8 cellular contexts compared by ENCODE assay signal in the genomic region with DNA sequence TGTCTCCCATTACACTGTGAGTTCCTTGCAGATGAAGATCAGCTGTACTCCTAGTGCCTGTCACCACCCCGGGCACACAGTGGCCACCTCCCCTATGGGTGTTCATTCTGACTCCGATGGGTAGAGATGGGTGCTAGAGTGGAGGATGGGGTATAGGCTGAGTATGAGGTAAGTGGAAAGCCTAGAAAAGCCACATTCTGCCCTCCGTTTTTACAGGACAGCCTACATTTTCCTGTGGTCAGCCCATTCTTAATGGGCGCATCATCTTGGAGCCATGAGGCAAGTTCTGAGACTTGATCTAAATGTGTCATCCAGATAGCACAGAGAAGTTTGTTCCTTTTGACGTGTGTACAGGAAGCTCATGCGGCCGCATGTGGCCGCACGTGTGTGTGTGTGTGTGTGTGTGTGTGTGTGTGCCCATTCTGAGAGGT.
A peak's percentile ranks its signal among the peaks of the same experiment; 100 is the strongest.
DNase-seq lines count a peak whose midpoint lies in the region; ATAC-seq and TF ChIP-seq lines count a peak whose summit lies in the region.

No MANE protein-coding gene starts in this region.

- peak; percentile 28 for ATAC-seq in activated CD8-positive, alpha-beta T cell treated with anti-CD3 and anti-CD28 coated beads, Interleukin-2, amount 10 ng/mL, durations not matched to agents 7 days and 5 days
- ATAC-seq in GM18519 (IDR thresholded peaks at IDR 0.05; ENCODE audit: low FRiP score, unreplicated experiment): no peak

- TF ChIP-seq CTCF in fibroblast of the aortic adventitia (IDR thresholded peaks at IDR 0.05; ENCODE audit: insufficient read depth, low read length): no peak

- intact Hi-C loops in activated naive CD4-positive, alpha-beta T cell treated with anti-CD3 and anti-CD28 coated beads for 36 hours (cut with micrococcal nuclease): no loop called here

- DNase-seq in activated naive CD4-positive, alpha-beta T cell treated with anti-CD3 and anti-CD28 coated beads for 36 hours: no peak
- no peak for DNase-seq in activated naive CD4-positive, alpha-beta T cell treated with anti-CD3 and anti-CD28 coated beads, Interleukin-2, amount 50 U/mL, for 16 hours
- no peak for DNase-seq in activated CD8-positive, alpha-beta T cell treated with anti-CD3 and anti-CD28 coated beads, Interleukin-2, amount 10 ng/mL, durations not matched to agents 7 days and 5 days
- DNase-seq in fibroblast of the aortic adventitia (ENCODE audit: low read depth): peak; percentile 78
- peak; percentile 83 for DNase-seq in stromal cell of bone marrow (ENCODE audit: low read depth)
- DNase-seq in NCI-H526 treated with DMSO at 0.1 percent for 48 hours (lab: John Stamatoyannopoulos, UW): no peak
- no peak for DNase-seq in NCI-H446 treated with DMSO at 0.1 percent for 48 hours (lab: John Stamatoyannopoulos, UW)

- peaks cover 48% of the 10 kb centered on the region for H3K36me3 Mint-ChIP-seq in activated naive CD4-positive, alpha-beta T cell treated with anti-CD3 and anti-CD28 coated beads for 36 hours (ENCODE audit: low read depth)
- H3K36me3 Mint-ChIP-seq in activated CD8-positive, alpha-beta T cell treated with anti-CD3 and anti-CD28 coated beads, Interleukin-2, amount 10 ng/mL, durations not matched to agents 7 days and 5 days (ENCODE audit: low read depth): peaks cover 87% of the 10 kb centered on the region

- H3K4me3 Mint-ChIP-seq in activated naive CD4-positive, alpha-beta T cell treated with anti-CD3 and anti-CD28 coated beads for 36 hours: no peak overlapping the region
- H3K4me3 Mint-ChIP-seq in activated CD8-positive, alpha-beta T cell treated with anti-CD3 and anti-CD28 coated beads, Interleukin-2, amount 10 ng/mL, durations not matched to agents 7 days and 5 days: no peak overlapping the region

- CTCF ChIA-PET in activated naive CD4-positive, alpha-beta T cell treated with anti-CD3 and anti-CD28 coated beads for 36 hours (lab: Charles Lee): interaction anchor here (0.6 to 6.7 kb wide), 2 partner anchors 51 to 189 kb away, joined by 4 to 46 read pairs; no protein-coding TSS in a partner anchor
- CTCF ChIA-PET in activated CD8-positive, alpha-beta T cell treated with anti-CD3 and anti-CD28 coated beads, Interleukin-2, amount 10 ng/mL, durations not matched to agents 7 days and 5 days (lab: Charles Lee): no interaction called here

- POLR2A ChIA-PET in activated CD8-positive, alpha-beta T cell treated with anti-CD3 and anti-CD28 coated beads, Interleukin-2, amount 10 ng/mL, durations not matched to agents 7 days and 5 days (lab: Charles Lee): interaction anchor here (0.6 kb wide), 1 partner anchor 167 kb away, joined by 3 read pairs; the partner anchor contains the start of gene HIF1A

- H3K9me3 Mint-ChIP-seq in activated naive CD4-positive, alpha-beta T cell treated with anti-CD3 and anti-CD28 coated beads for 36 hours: no peaks in the 10 kb centered on the region
- no peaks in the 10 kb centered on the region for H3K9me3 Mint-ChIP-seq in activated CD8-positive, alpha-beta T cell treated with anti-CD3 and anti-CD28 coated beads, Interleukin-2, amount 10 ng/mL, durations not matched to agents 7 days and 5 days (ENCODE audit: insufficient read depth)

- H3K4me1 Mint-ChIP-seq in activated naive CD4-positive, alpha-beta T cell treated with anti-CD3 and anti-CD28 coated beads for 36 hours (ENCODE audit: low read depth): peaks cover 88% of the 10 kb centered on the region
- peaks cover 94% of the 10 kb centered on the region for H3K4me1 Mint-ChIP-seq in activated CD8-positive, alpha-beta T cell treated with anti-CD3 and anti-CD28 coated beads, Interleukin-2, amount 10 ng/mL, durations not matched to agents 7 days and 5 days (ENCODE audit: low read depth)

- no peaks in the 10 kb centered on the region for H3K27me3 Mint-ChIP-seq in activated naive CD4-positive, alpha-beta T cell treated with anti-CD3 and anti-CD28 coated beads for 36 hours (ENCODE audit: low read depth)
- no peaks in the 10 kb centered on the region for H3K27me3 Mint-ChIP-seq in activated CD8-positive, alpha-beta T cell treated with anti-CD3 and anti-CD28 coated beads, Interleukin-2, amount 10 ng/mL, durations not matched to agents 7 days and 5 days (ENCODE audit: low read depth)

- H3K27ac Mint-ChIP-seq in activated naive CD4-positive, alpha-beta T cell treated with anti-CD3 and anti-CD28 coated beads for 36 hours: peak overlapping the region; percentile 94
- H3K27ac Mint-ChIP-seq in activated CD8-positive, alpha-beta T cell treated with anti-CD3 and anti-CD28 coated beads, Interleukin-2, amount 10 ng/mL, durations not matched to agents 7 days and 5 days: peak overlapping the region; percentile 86

- no peak overlapping the region for H3K4me3 ChIP-seq in fibroblast of the aortic adventitia (ENCODE audit: low read depth, low read length)

Comparison
In these comparisons a context has a peak if more than half of its experiments do, and no peak if none do; other contexts are left out.
1. DNase-seq: peak in fibroblast of the aortic adventitia (single experiment) and stromal cell of bone marrow (single experiment); none in activated naive CD4-positive, alpha-beta T cell treated with anti-CD3 and anti-CD28 coated beads for 36 hours (single experiment), activated naive CD4-positive, alpha-beta T cell treated with anti-CD3 and anti-CD28 coated beads, Interleukin-2, amount 50 U/mL, for 16 hours (single experiment), activated CD8-positive, alpha-beta T cell treated with anti-CD3 and anti-CD28 coated beads, Interleukin-2, amount 10 ng/mL, durations not matched to agents 7 days and 5 days (single experiment), NCI-H526 treated with DMSO at 0.1 percent for 48 hours (single experiment) and NCI-H446 treated with DMSO at 0.1 percent for 48 hours (single experiment).